In genomic region chr16:6209355-6209930, GRCh38 we compare ENCODE assay signal across 27 cellular contexts.
"Had no signal": no experiment of that assay in that cellular context is flagged by ENCODE, and none has a peak within 500 bp of the region (broad histone marks: within the 10 kb centered on the region; RNA-seq: fewer than 3 reads in every experiment).

No MANE protein-coding gene starts in this region.

- H2AFZ ChIP-seq: neural progenitor cell had no signal

- H3K9ac ChIP-seq: neural progenitor cell had no signal

- H3K4me1 ChIP-seq: esophagus muscularis mucosa, heart right ventricle, lower lobe of right lung, psoas muscle, sigmoid colon, spleen, tibial nerve, upper lobe of right lung, uterus had no signal

- H3K4me3 ChIP-seq: esophagus muscularis mucosa, heart right ventricle, lower lobe of right lung, neural progenitor cell, psoas muscle, sigmoid colon, spleen, thoracic aorta, tibial nerve, upper lobe of right lung, uterus had no signal

- H3K9me3 ChIP-seq: esophagus muscularis mucosa, lower lobe of right lung, psoas muscle, sigmoid colon, thoracic aorta, tibial nerve, upper lobe of right lung, uterus had no signal

- H3K36me3 ChIP-seq: esophagus muscularis mucosa, heart right ventricle, lower lobe of right lung, neural progenitor cell, sigmoid colon, spleen, thoracic aorta, tibial nerve, upper lobe of right lung, uterus had no signal

- H3K27me3 ChIP-seq: esophagus muscularis mucosa, heart right ventricle, neural progenitor cell, sigmoid colon, spleen, tibial nerve, upper lobe of right lung, uterus had no signal

- H3K27ac ChIP-seq: epithelial cell of prostate, esophagus muscularis mucosa, heart right ventricle, lower lobe of right lung, neural progenitor cell, psoas muscle, sigmoid colon, spleen, thoracic aorta, tibial nerve, upper lobe of right lung, uterus had no signal

- ATAC-seq: heart right ventricle; left ventricle myocardium superior; lower lobe of right lung; natural killer cell treated with Interleukin-12 subunit alpha and Interleukin-12 subunit beta and Interleukin-15 and Interleukin-18, amount 100 ng/mL, for 72 hours; psoas muscle; right cardiac atrium; stimulated activated naive B cell treated with anti-CD40 and anti-IgM and Interleukin-4, amounts not matched to agents 10 μg/mL and 1 μg/mL and 100 μg/mL, for 72 hours; upper lobe of right lung had no signal

- H3K4me2 ChIP-seq: neural progenitor cell had no signal

- DNase-seq: effector CD8-positive, alpha-beta T cell; endodermal cell; foreskin melanocyte; glutamatergic neuron; heart right ventricle; hypothalamus; immature natural killer cell; islet precursor cell; kidney glomerular epithelial cell; left ventricle myocardium superior; lower lobe of right lung; naive B cell; posterior cingulate gyrus; psoas muscle; right cardiac atrium; sigmoid colon; spleen; stimulated activated CD4-positive, alpha-beta T cell treated with anti-CD3 and anti-CD28 coated beads, Interleukin-2, amount 100 ng/mL, for 48 hours; stimulated activated naive B cell treated with anti-CD40 and anti-IgM and Interleukin-4, amounts not matched to agents 10 μg/mL and 1 μg/mL and 100 μg/mL, for 72 hours; upper lobe of right lung; uterus had no signal
